8 cellular contexts compared by ENCODE assay signal in the genomic region with DNA sequence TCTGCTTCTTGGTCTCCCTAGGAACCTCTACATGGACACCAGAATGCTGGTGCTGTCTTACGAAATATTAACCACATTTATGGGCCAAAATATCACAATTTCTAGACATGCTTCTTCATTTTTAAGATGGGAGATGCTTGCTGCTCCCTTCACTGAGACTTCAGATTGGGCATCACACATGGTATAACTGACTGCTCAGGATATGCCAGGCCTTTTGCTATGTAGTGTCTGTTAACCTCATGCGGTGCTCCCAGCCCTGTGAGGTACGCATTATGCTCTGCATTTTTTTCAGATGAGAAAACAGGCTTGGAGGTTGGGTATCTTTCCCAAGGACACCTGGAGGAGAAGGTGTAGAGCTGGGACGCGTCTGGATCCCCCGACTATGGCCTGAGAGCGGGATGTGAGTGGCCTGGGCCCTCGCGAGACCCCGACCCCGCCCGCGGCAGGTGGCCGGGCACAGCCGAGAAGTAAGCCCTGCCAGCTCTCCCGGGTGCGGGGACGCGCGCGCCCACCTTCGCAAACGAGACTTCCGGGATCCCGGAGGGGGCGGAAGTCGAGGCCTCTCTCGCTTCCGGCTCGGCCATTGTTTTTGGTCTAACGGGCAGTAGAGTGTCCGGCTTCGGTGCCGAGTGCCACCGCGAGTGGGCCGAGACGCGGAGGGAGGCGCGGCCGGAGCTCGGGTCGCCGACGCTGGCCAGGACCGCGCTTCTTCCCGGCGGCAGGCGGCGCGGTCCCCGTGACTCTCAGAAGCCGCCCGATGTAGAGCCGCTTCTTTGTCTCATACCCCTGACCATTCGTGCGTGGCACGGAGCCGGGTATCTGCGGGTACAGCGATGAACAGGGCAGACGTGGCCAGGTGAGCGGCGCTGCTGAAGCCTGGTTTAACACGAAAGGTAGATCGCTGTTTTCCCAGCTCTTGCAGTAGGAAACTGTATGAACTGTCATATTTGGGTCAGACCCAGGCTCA. TPM values are rescaled to one million over a fixed set of nuclear protein-coding genes. Genes with fewer than 3 reads are reported as not detected.
DNase-seq lines count a peak whose midpoint lies in the region; ATAC-seq and TF ChIP-seq lines count a peak whose summit lies in the region.

A gene (plus strand): TSS at position 568 of the 967 bp plus-strand sequence. CDS start 1,855 bp downstream, outside the sequence.

- H3K4me1 ChIP-seq in SJCRH30 (0 out of 2 replicates have a peak, but pooled peaks cover 3% of the 10 kb centered on the region), cardiac muscle cell (ENCODE audit: low read depth) (peaks cover 10% of the 10 kb centered on the region), thoracic aorta (ENCODE audit: control insufficient read depth in 1 of 2, low read depth in 2 of 2) (peaks cover 5 to 16% of the 10 kb centered on the region in 2 donors)

- peaks cover 41% of the 10 kb centered on the region for H3K36me3 Mint-ChIP-seq in activated naive CD8-positive, alpha-beta T cell treated with anti-CD3 and anti-CD28 coated beads, Interleukin-2, amount 50 U/mL, for 24 hours (ENCODE audit: low read depth)
- H3K36me3 Mint-ChIP-seq in osteocyte (ENCODE audit: unreplicated experiment) = peaks cover 19% of the 10 kb centered on the region

- peak; percentile 89 for ATAC-seq in GM18498 (IDR thresholded peaks at IDR 0.05; ENCODE audit: unreplicated experiment)
- peak; percentile 61 for ATAC-seq in HG02973 (IDR thresholded peaks at IDR 0.05; ENCODE audit: unreplicated experiment)
- peak; percentile 68 for ATAC-seq in activated naive CD8-positive, alpha-beta T cell treated with anti-CD3 and anti-CD28 coated beads, Interleukin-2, amount 50 U/mL, for 24 hours
- no peak for ATAC-seq in thoracic aorta (ENCODE audit: insufficient number of reproducible peaks, low FRiP score, low read depth)
- ATAC-seq in HG03097 (IDR thresholded peaks at IDR 0.05; ENCODE audit: low FRiP score, unreplicated experiment) = no peak

- H3K27ac ChIP-seq in SJCRH30 = peak within 1 kb of the TSS; percentile 61
- H3K27ac ChIP-seq in cardiac muscle cell = peak within 1 kb of the TSS; percentile 26
- peak within 1 kb of the TSS; percentile 60 to 79 for H3K27ac ChIP-seq in thoracic aorta

- TF ChIP-seq CTCF in cardiac muscle cell (IDR thresholded peaks at IDR 0.05; ENCODE audit: low read depth, low read length) (no peak), osteocyte (IDR thresholded peaks at IDR 0.05) (peak; percentile 39), thoracic aorta (IDR thresholded peaks at IDR 0.05) (no peak)

- peak within 1 kb of the TSS; percentile 87 for H3K27ac Mint-ChIP-seq in activated naive CD8-positive, alpha-beta T cell treated with anti-CD3 and anti-CD28 coated beads, Interleukin-2, amount 50 U/mL, for 24 hours
- H3K27ac Mint-ChIP-seq in osteocyte (ENCODE audit: unreplicated experiment) = peak within 1 kb of the TSS; percentile 97

- peak within 1 kb of the TSS; percentile 89 for H3K4me3 Mint-ChIP-seq in activated naive CD8-positive, alpha-beta T cell treated with anti-CD3 and anti-CD28 coated beads, Interleukin-2, amount 50 U/mL, for 24 hours
- peak within 1 kb of the TSS; percentile 94 for H3K4me3 Mint-ChIP-seq in osteocyte (ENCODE audit: unreplicated experiment)

- H3K27me3 ChIP-seq in SJCRH30 (no peaks in the 10 kb centered on the region), cardiac muscle cell (peaks cover 21% of the 10 kb centered on the region), thoracic aorta (replicated peaks; ENCODE audit: insufficient read depth) (no peaks in the 10 kb centered on the region)

- H3K9me3 Mint-ChIP-seq in activated naive CD8-positive, alpha-beta T cell treated with anti-CD3 and anti-CD28 coated beads, Interleukin-2, amount 50 U/mL, for 24 hours = peaks cover 12% of the 10 kb centered on the region
- no peaks in the 10 kb centered on the region for H3K9me3 Mint-ChIP-seq in osteocyte (ENCODE audit: unreplicated experiment)

- DNase-seq in SJCRH30 = peak; percentile 76 to 77
- peak; percentile 71 for DNase-seq in activated naive CD8-positive, alpha-beta T cell treated with anti-CD3 and anti-CD28 coated beads, Interleukin-2, amount 50 U/mL, for 24 hours
- peak; percentile 71 to 75 for DNase-seq in cardiac muscle cell (ENCODE audit: low read depth in 1 of 2, low spot score in 1 of 2)
- DNase-seq in osteocyte (ENCODE audit: extremely low spot score, unreplicated experiment) = peak; percentile 89
- DNase-seq in thoracic aorta (ENCODE audit: low spot score) = no peak

- H3K27me3 Mint-ChIP-seq in activated naive CD8-positive, alpha-beta T cell treated with anti-CD3 and anti-CD28 coated beads, Interleukin-2, amount 50 U/mL, for 24 hours = no peaks in the 10 kb centered on the region
- peaks cover 11% of the 10 kb centered on the region for H3K27me3 Mint-ChIP-seq in osteocyte (ENCODE audit: unreplicated experiment)

- peak within 1 kb of the TSS; percentile 86 for H3K4me3 ChIP-seq in SJCRH30
- peak within 1 kb of the TSS; percentile 80 for H3K4me3 ChIP-seq in cardiac muscle cell
- H3K4me3 ChIP-seq in thoracic aorta = peak within 1 kb of the TSS; percentile 67

- peaks cover 23% of the 10 kb centered on the region for H3K4me1 Mint-ChIP-seq in activated naive CD8-positive, alpha-beta T cell treated with anti-CD3 and anti-CD28 coated beads, Interleukin-2, amount 50 U/mL, for 24 hours
- peaks cover 21% of the 10 kb centered on the region for H3K4me1 Mint-ChIP-seq in osteocyte (ENCODE audit: unreplicated experiment)

- H3K9me3 ChIP-seq in SJCRH30 (replicated peaks) (no peaks in the 10 kb centered on the region), cardiac muscle cell (ENCODE audit: low read depth) (no peaks in the 10 kb centered on the region), thoracic aorta (no peaks in the 10 kb centered on the region)

- H3K36me3 ChIP-seq in SJCRH30 = peaks cover 12% of the 10 kb centered on the region
- H3K36me3 ChIP-seq in cardiac muscle cell = no peaks in the 10 kb centered on the region
- no peaks in the 10 kb centered on the region for H3K36me3 ChIP-seq in thoracic aorta

RNA-seq across cellular contexts. Expression of the gene that starts here (rescaled TPM):
- total RNA-seq in SJCRH30 (2014; rRNA removed; shearing (Covaris generic)) = 6.2 and 6.6 TPM in 2 replicates
- 24.9 and 27.4 TPM in 2 replicates for total RNA-seq in cardiac muscle cell
- 13.4 and 14.0 TPM in 2 replicates for polyA plus RNA-seq in cardiac muscle cell
- 7.4 TPM in 2 replicates for total RNA-seq in osteocyte
- total RNA-seq in thoracic aorta = 1 to 10 TPM; 2.5 to 5.4 TPM

Comparison
In these comparisons a context has a peak if more than half of its experiments do, and no peak if none do; other contexts are left out.
1. ATAC-seq: peak in GM18498 (single experiment), HG02973 (single experiment) and activated naive CD8-positive, alpha-beta T cell treated with anti-CD3 and anti-CD28 coated beads, Interleukin-2, amount 50 U/mL, for 24 hours (single experiment); none in thoracic aorta (single experiment) and HG03097 (single experiment).
2. Peak in every context shown above with its lines, with median percentiles within 50 percentile points of each other: H3K27ac ChIP-seq and H3K4me3 ChIP-seq.